8 cellular contexts compared by ENCODE assay signal in genomic region chr3:49674491-49674983, GRCh38. TPM values are rescaled to one million over a fixed set of nuclear protein-coding genes. Genes with fewer than 3 reads are reported as not detected.
A peak's percentile ranks its signal among the peaks of the same experiment; 100 is the strongest.
DNase-seq lines count a peak whose midpoint lies in the region; FAIRE-seq and TF ChIP-seq lines count a peak whose summit lies in the region.

No MANE protein-coding gene starts in this region.

- H3K27me3 ChIP-seq in H1 (replicated peaks in 1 of 4; ENCODE audit: control insufficient read depth in 3 of 4, extremely low read depth in 1 of 4, insufficient read depth in 3 of 4, low read length in 3 of 4) = no peaks in the 10 kb centered on the region; a peak in 1 of 7 replicates

- peaks cover 0 to 15% of the 10 kb centered on the region in 2 experiments for H4K20me1 ChIP-seq in H1 (replicated peaks in 1 of 2; ENCODE audit: control insufficient read depth in 1 of 2, insufficient read depth in 2 of 2, low read length in 2 of 2)

- peak overlapping the region; percentile 84 for H4K8ac ChIP-seq in H1 (ENCODE audit: extremely low read depth, insufficient read depth, low read length)

- POLR2A ChIA-PET in RWPE1 (lab: Yijun Ruan, JAX; ENCODE audit: low non-redundant PET) (no interaction called here), H1 (lab: Charles Lee; ENCODE audit: partially characterized antibody) (interaction anchor here (0.6 to 1.5 kb wide), 5 partner anchors 27 to 665 kb away, joined by 3 to 4 read pairs (median 3); partner anchors contain the start of gene RHOA)

- peak overlapping the region; percentile 32; the same call in 1 of the 2 replicates for H2BK5ac ChIP-seq in H1 (ENCODE audit: low read depth, low read length)

- no peak for TF ChIP-seq POLR2A in H1 (IDR thresholded peaks at IDR 0.05; ENCODE audit: control extremely low read depth in 1 of 2, low read depth in 2 of 2, low read length in 2 of 2)

- H3K9ac ChIP-seq in ES-I3 (ENCODE audit: low read depth, low read length) (peak overlapping the region; percentile 94), H1 (replicated peaks in 1 of 4; ENCODE audit: extremely low read depth in 1 of 4, low read depth in 3 of 4, low read length in 3 of 4) (peak overlapping the region; percentile 45 to 86 (median 70); a peak in 6 of 7 replicates)

- H3K23me2 ChIP-seq in H1 (ENCODE audit: low read depth, low read length) = peaks cover 13% of the 10 kb centered on the region; the same call in 1 of the 2 replicates

- H3K4me3 ChIP-seq in H1 (ENCODE audit: extremely low read depth in 1 of 4, insufficient read depth in 2 of 4, low read depth in 3 of 4, low read length in 4 of 4) = peak overlapping the region; percentile 84 to 91 (median 86)

- no peak overlapping the region for H2AK5ac ChIP-seq in H1 (ENCODE audit: low read depth, low read length)

- no peak overlapping the region for H3K14ac ChIP-seq in H1 (ENCODE audit: insufficient read length)

- H4K5ac ChIP-seq in H1 (ENCODE audit: insufficient read length, low read depth, low read length) = peak overlapping the region; percentile 22

- no peak for TF ChIP-seq EP300 in H1 (IDR thresholded peaks at IDR 0.05; ENCODE audit: borderline replicate concordance in 1 of 2, low read depth in 2 of 2, low read length in 2 of 2)

- no peak overlapping the region for H2BK120ac ChIP-seq in H1 (replicated peaks; ENCODE audit: low read depth, low read length)

- H4K91ac ChIP-seq in H1 (replicated peaks; ENCODE audit: insufficient read length, low read length) = peak overlapping the region; percentile 67

- peaks cover 5% of the 10 kb centered on the region for H3K4me1 ChIP-seq in ES-I3 (ENCODE audit: insufficient read depth, low read length)
- H3K4me1 ChIP-seq in H1 (replicated peaks in 1 of 4; ENCODE audit: control insufficient read depth in 3 of 4, insufficient read depth in 4 of 4, low read length in 3 of 4) = peaks cover 0 to 8% (median 5%) of the 10 kb centered on the region in 4 experiments; a peak in 4 of 7 replicates

- peaks cover 27% of the 10 kb centered on the region for H3K36me3 ChIP-seq in ES-I3 (ENCODE audit: insufficient read depth, low read length)
- peaks cover 23 to 38% (median 32%) of the 10 kb centered on the region in 4 experiments; a peak in 7 of 8 replicates for H3K36me3 ChIP-seq in H1 (ENCODE audit: control insufficient read depth in 2 of 4, insufficient read depth in 4 of 4, low read length in 3 of 4)

- H3K23ac ChIP-seq in H1 (ENCODE audit: insufficient read length) = no peak overlapping the region

- peaks cover 8% of the 10 kb centered on the region; the same call in 1 of the 2 replicates for H3K79me1 ChIP-seq in H1 (ENCODE audit: low read depth, low read length)

- FAIRE-seq in H1 (lab: Jason Lieb, UNC) = no peak

- no peak for TF ChIP-seq RAD21 in H1 (IDR thresholded peaks at IDR 0.05 in 1 of 2, conservative IDR thresholded peaks at IDR 0.05 in 1 of 2; ENCODE audit: low read depth in 2 of 2, low read length in 2 of 2)

- WGBS in H1 (ENCODE audit: extremely low coverage in 1 of 2, insufficient coverage in 1 of 2, insufficient read length in 1 of 2, insufficient replicate concordance in 2 of 2, low coverage in 1 of 2, low lambda C conversion rate in 2 of 2, missing lambda C conversion rate in 1 of 2), 2 experiments = 3% methylated on average over 20 of the region's 34 CpGs; no CpG with 5 or more reads in 1 of the 2 experiments

- H3K36me3 Mint-ChIP-seq in HFFc6 (ENCODE audit: low read depth) (peaks cover 11% of the 10 kb centered on the region), neural crest cell (ENCODE audit: low read depth) (no peaks in the 10 kb centered on the region)

- H2BK20ac ChIP-seq in H1 (ENCODE audit: low read length) = no peak overlapping the region

- TF ChIP-seq CTCF in HFFc6 (IDR thresholded peaks at IDR 0.05) (peak; percentile 18; the same call in 1 of the 2 replicates), RWPE1 (conservative IDR thresholded peaks at IDR 0.05; ENCODE audit: low read depth) (no peak), H1 (IDR thresholded peaks at IDR 0.05; ENCODE audit: control extremely low read depth in 1 of 3, insufficient read depth in 1 of 3, low read depth in 1 of 3, low read length in 3 of 3) (no peak), neural crest cell (conservative IDR thresholded peaks at IDR 0.05) (no peak)

- H3K27me3 Mint-ChIP-seq in HFFc6 (ENCODE audit: insufficient read depth) = no peaks in the 10 kb centered on the region; the same call in 1 of the 2 replicates
- H3K27me3 Mint-ChIP-seq in neural crest cell (ENCODE audit: low read depth) = peaks cover 2% of the 10 kb centered on the region

- H3K4me1 Mint-ChIP-seq in HFFc6 (ENCODE audit: low read depth) (peaks cover 22% of the 10 kb centered on the region), neural crest cell (peaks cover 27% of the 10 kb centered on the region)

- peaks cover 0 to 17% of the 10 kb centered on the region in 2 experiments; a peak in 1 of 4 replicates for H3K79me2 ChIP-seq in H1 (ENCODE audit: control insufficient read depth in 1 of 2, insufficient read depth in 2 of 2, low read length in 2 of 2)

- H2BK15ac ChIP-seq in H1 (ENCODE audit: low read length) = no peak overlapping the region; the same call in 1 of the 2 replicates

- H3K27ac ChIP-seq in RWPE1 (peak overlapping the region; percentile 95), H1 (ENCODE audit: low read depth, low read length) (peak overlapping the region; percentile 68; the same call in 1 of the 2 replicates)

- peak overlapping the region; percentile 42 for H3K18ac ChIP-seq in H1 (ENCODE audit: extremely low read depth, low read length)

- H3K27ac Mint-ChIP-seq in HFFc6 (peak overlapping the region; percentile 99), neural crest cell (ENCODE audit: unreplicated experiment) (no peak overlapping the region)

- no peaks in the 10 kb centered on the region for H3K9me3 ChIP-seq in ES-I3 (ENCODE audit: control insufficient read depth, insufficient read depth, low read length)
- H3K9me3 ChIP-seq in H1 (ENCODE audit: insufficient read depth in 2 of 2, low read depth in 1 of 2, low read length in 1 of 2) = no peaks in the 10 kb centered on the region

- no peak overlapping the region; the same call in 1 of the 2 replicates for H2BK12ac ChIP-seq in H1 (ENCODE audit: low read depth, low read length)

- DNase-seq in HFFc6 = no peak
- peak; percentile 10 for DNase-seq in RWPE1 (ENCODE audit: low spot score)
- no peak for DNase-seq in H1 (ENCODE audit: low read depth in 1 of 2, low spot score in 2 of 2)
- no peak for DNase-seq in neural crest cell (ENCODE audit: low read depth, low spot score)
- DNase-seq in GM19238 (ENCODE audit: insufficient read length, low spot score) = no peak
- DNase-seq in effector CD8-positive, alpha-beta T cell (lab: John Stamatoyannopoulos, UW) = no peak
- no peak for DNase-seq in NCI-H446 treated with DMSO at 0.1 percent for 48 hours (lab: John Stamatoyannopoulos, UW)

- H2AFZ ChIP-seq in H1 (ENCODE audit: low read length) = no peak overlapping the region

- H3K4me3 Mint-ChIP-seq in HFFc6 (peak overlapping the region; percentile 91), neural crest cell (peak overlapping the region; percentile 98)

- H3K4ac ChIP-seq in H1 (replicated peaks; ENCODE audit: insufficient read length, low read depth, low read length) = peak overlapping the region; percentile 58

- H3K9me3 Mint-ChIP-seq in HFFc6 (no peaks in the 10 kb centered on the region), neural crest cell (no peaks in the 10 kb centered on the region)

- peak overlapping the region; percentile 78 to 98 for H3K4me2 ChIP-seq in H1 (ENCODE audit: insufficient read depth in 1 of 2, low read depth in 2 of 2, low read length in 2 of 2)

- H3K56ac ChIP-seq in H1 (replicated peaks; ENCODE audit: insufficient read length, low read depth, low read length) = peak overlapping the region; percentile 48

- CTCF ChIA-PET in RWPE1 (lab: Yijun Ruan, JAX) (no interaction called here), H1 (lab: Charles Lee; ENCODE audit: partially characterized antibody) (interaction anchor here (1.5 to 3.2 kb wide), 2 partner anchors 110 to 135 kb away, joined by 4 to 17 read pairs; no protein-coding TSS in a partner anchor)

RNA-seq across cellular contexts. Expression of gene APEH, which starts 0.4 kb away (rescaled TPM):
- total RNA-seq in HFFc6 (2021; fragmentation: NEBNext Ultra II Directional; extraction: Animal tissue kit (Norgen Biotek cat#: 25700)) = 100 to 1,000 TPM in 5 of 6 experiments, 10 to 100 TPM in 1; 98.5 to 126 (median 112) TPM
- total RNA-seq in H1 (2021; fragmentation: NEBNext Ultra II Directional; extraction: Animal tissue kit (Norgen Biotek cat#: 25700)) = 222 and 236 TPM in 2 replicates
- polyA plus RNA-seq in H1 (2011; rRNA removed) = 260 and 275 TPM in 2 replicates
- 237 TPM for polyA plus RNA-seq in H1 (2011; cell fraction: cytosol; rRNA removed)
- polyA plus RNA-seq in H1 (2011; cell fraction: nucleus; rRNA removed) = 509 TPM
- polyA plus RNA-seq in H1 (2012, experiment 1 of 2) = 188 to 293 TPM (median 261 TPM) in 4 replicates
- polyA plus RNA-seq in H1 (2012, experiment 2 of 2) = 246 TPM
- polyA plus RNA-seq in H1 (2013, experiment 1 of 2) = 99.8 TPM
- 92.7 TPM for polyA plus RNA-seq in H1 (2013, experiment 2 of 2)
- polyA minus RNA-seq in H1 (2011; rRNA and poly(A)+ RNA removed) = 303 and 366 TPM in 2 replicates
- polyA minus RNA-seq in H1 (2011; cell fraction: cytosol; rRNA and poly(A)+ RNA removed) = 156 TPM
- polyA minus RNA-seq in H1 (2011; cell fraction: nucleus; rRNA and poly(A)+ RNA removed) = 198 TPM
- 150 and 162 TPM in 2 replicates for total RNA-seq in neural crest cell

RNA-seq across cellular contexts. Expression of gene MST1, which starts 14.7 kb away (rescaled TPM):
- total RNA-seq in HFFc6 (2021; fragmentation: NEBNext Ultra II Directional; extraction: Animal tissue kit (Norgen Biotek cat#: 25700)) = 1 to 10 TPM; 3.4 to 7.4 (median 4.8) TPM
- 6.2 and 8.5 TPM in 2 replicates for total RNA-seq in H1 (2021; fragmentation: NEBNext Ultra II Directional; extraction: Animal tissue kit (Norgen Biotek cat#: 25700))
- 9.5 and 14.2 TPM in 2 replicates for polyA plus RNA-seq in H1 (2011; rRNA removed)
- polyA plus RNA-seq in H1 (2011; cell fraction: cytosol; rRNA removed) = 13.9 TPM
- 85.9 TPM for polyA plus RNA-seq in H1 (2011; cell fraction: nucleus; rRNA removed)
- 9.0 to 11.8 TPM (median 9.3 TPM) in 4 replicates for polyA plus RNA-seq in H1 (2012, experiment 1 of 2)
- polyA plus RNA-seq in H1 (2012, experiment 2 of 2) = 4.6 TPM
- 8.6 TPM for polyA plus RNA-seq in H1 (2013, experiment 1 of 2)
- 7.0 TPM for polyA plus RNA-seq in H1 (2013, experiment 2 of 2)
- 6.0 and 7.3 TPM in 2 replicates for polyA minus RNA-seq in H1 (2011; rRNA and poly(A)+ RNA removed)
- 13.4 TPM for polyA minus RNA-seq in H1 (2011; cell fraction: cytosol; rRNA and poly(A)+ RNA removed)
- 23.3 TPM for polyA minus RNA-seq in H1 (2011; cell fraction: nucleus; rRNA and poly(A)+ RNA removed)
- 15.0 and 18.1 TPM in 2 replicates for total RNA-seq in neural crest cell

RNA-seq across cellular contexts. Expression of gene RNF123, which starts 14.8 kb away (rescaled TPM):
- total RNA-seq in HFFc6 (2021; fragmentation: NEBNext Ultra II Directional; extraction: Animal tissue kit (Norgen Biotek cat#: 25700)) = 10 to 100 TPM; 35.3 to 44.2 (median 39.8) TPM
- 30.5 and 34.2 TPM in 2 replicates for total RNA-seq in H1 (2021; fragmentation: NEBNext Ultra II Directional; extraction: Animal tissue kit (Norgen Biotek cat#: 25700))
- polyA plus RNA-seq in H1 (2011; rRNA removed) = 57.7 and 71.5 TPM in 2 replicates
- polyA plus RNA-seq in H1 (2011; cell fraction: cytosol; rRNA removed) = 42.3 TPM
- 154 TPM for polyA plus RNA-seq in H1 (2011; cell fraction: nucleus; rRNA removed)
- 14.4 to 33.7 TPM (median 28.7 TPM) in 4 replicates for polyA plus RNA-seq in H1 (2012, experiment 1 of 2)
- polyA plus RNA-seq in H1 (2012, experiment 2 of 2) = 25.2 TPM
- polyA plus RNA-seq in H1 (2013, experiment 1 of 2) = 25.4 TPM
- 26.8 TPM for polyA plus RNA-seq in H1 (2013, experiment 2 of 2)
- polyA minus RNA-seq in H1 (2011; rRNA and poly(A)+ RNA removed) = 49.8 TPM in 2 replicates
- 26.6 TPM for polyA minus RNA-seq in H1 (2011; cell fraction: cytosol; rRNA and poly(A)+ RNA removed)
- polyA minus RNA-seq in H1 (2011; cell fraction: nucleus; rRNA and poly(A)+ RNA removed) = 51.9 TPM
- 42.4 and 44.9 TPM in 2 replicates for total RNA-seq in neural crest cell

RNA-seq across cellular contexts. Expression of gene AMIGO3, which starts 44.9 kb away (rescaled TPM):
- under 1 TPM in 2 of 6 experiments, not detected in 4; 0.43 to 0.61 TPM for total RNA-seq in HFFc6 (2021; fragmentation: NEBNext Ultra II Directional; extraction: Animal tissue kit (Norgen Biotek cat#: 25700))
- total RNA-seq in H1 (2021; fragmentation: NEBNext Ultra II Directional; extraction: Animal tissue kit (Norgen Biotek cat#: 25700)) = 1.6 and 2.9 TPM in 2 replicates
- 8.8 and 13.1 TPM in 2 replicates for polyA plus RNA-seq in H1 (2011; rRNA removed)
- 5.9 TPM for polyA plus RNA-seq in H1 (2011; cell fraction: cytosol; rRNA removed)
- 7.3 TPM for polyA plus RNA-seq in H1 (2011; cell fraction: nucleus; rRNA removed)
- 3.7 to 6.4 TPM (median 6.0 TPM) in 4 replicates for polyA plus RNA-seq in H1 (2012, experiment 1 of 2)
- 5.3 TPM for polyA plus RNA-seq in H1 (2012, experiment 2 of 2)
- 7.9 TPM for polyA plus RNA-seq in H1 (2013, experiment 1 of 2)
- 7.7 TPM for polyA plus RNA-seq in H1 (2013, experiment 2 of 2)
- polyA minus RNA-seq in H1 (2011; rRNA and poly(A)+ RNA removed) = 3.1 and 3.4 TPM in 2 replicates
- polyA minus RNA-seq in H1 (2011; cell fraction: cytosol; rRNA and poly(A)+ RNA removed) = 8.0 TPM
- polyA minus RNA-seq in H1 (2011; cell fraction: nucleus; rRNA and poly(A)+ RNA removed) = 14.2 TPM
- 0.89 and 0.96 TPM in 2 replicates for total RNA-seq in neural crest cell

RNA-seq across cellular contexts. Expression of gene GMPPB, which starts 49.2 kb away (rescaled TPM):
- 10 to 100 TPM; 30.5 to 39.4 (median 34.8) TPM for total RNA-seq in HFFc6 (2021; fragmentation: NEBNext Ultra II Directional; extraction: Animal tissue kit (Norgen Biotek cat#: 25700))
- 23.9 and 24.0 TPM in 2 replicates for total RNA-seq in H1 (2021; fragmentation: NEBNext Ultra II Directional; extraction: Animal tissue kit (Norgen Biotek cat#: 25700))
- polyA plus RNA-seq in H1 (2011; rRNA removed) = 20.9 and 26.6 TPM in 2 replicates
- polyA plus RNA-seq in H1 (2011; cell fraction: cytosol; rRNA removed) = 22.7 TPM
- 27.5 TPM for polyA plus RNA-seq in H1 (2011; cell fraction: nucleus; rRNA removed)
- 11.9 to 25.8 TPM (median 24.2 TPM) in 4 replicates for polyA plus RNA-seq in H1 (2012, experiment 1 of 2)
- polyA plus RNA-seq in H1 (2012, experiment 2 of 2) = 21.9 TPM
- polyA plus RNA-seq in H1 (2013, experiment 1 of 2) = 8.3 TPM
- polyA plus RNA-seq in H1 (2013, experiment 2 of 2) = 9.1 TPM
- polyA minus RNA-seq in H1 (2011; rRNA and poly(A)+ RNA removed) = 24.6 and 27.9 TPM in 2 replicates
- polyA minus RNA-seq in H1 (2011; cell fraction: cytosol; rRNA and poly(A)+ RNA removed) = 15.9 TPM
- polyA minus RNA-seq in H1 (2011; cell fraction: nucleus; rRNA and poly(A)+ RNA removed) = 27.7 TPM
- 40.1 and 46.1 TPM in 2 replicates for total RNA-seq in neural crest cell
